In genomic region chr12:120749256-120749655, GRCh38 we compare ENCODE assay signal across 2 cellular contexts.
TF ChIP-seq lines count a peak whose summit lies in the region.

No MANE protein-coding gene starts in this region.

TF ChIP-seq in HepG2, 621 proteins besides CTCF, POLR2A, EP300 and RAD21:
- TF ChIP-seq ZFX (CRISPR knock-in tag; IDR thresholded peaks at IDR 0.05; ENCODE audit: low read depth) (no peak), MED13 (CRISPR knock-in tag; IDR thresholded peaks at IDR 0.05) (no peak), MLLT10 (CRISPR knock-in tag; IDR thresholded peaks at IDR 0.05) (no peak), ZNF260 (CRISPR knock-in tag; IDR thresholded peaks at IDR 0.05; ENCODE audit: borderline replicate concordance, low read depth) (no peak), ZNF136 (CRISPR knock-in tag; IDR thresholded peaks at IDR 0.05; ENCODE audit: low read depth) (no peak), RBM22 (optimal IDR thresholded peaks at IDR 0.05; ENCODE audit: low read length) (no peak), ZBTB7B (CRISPR knock-in tag; IDR thresholded peaks at IDR 0.05) (no peak), MAFG (CRISPR knock-in tag; IDR thresholded peaks at IDR 0.05) (no peak), ZNF232 (CRISPR knock-in tag; IDR thresholded peaks at IDR 0.05; ENCODE audit: borderline replicate concordance) (no peak), PAF1 (CRISPR knock-in tag; IDR thresholded peaks at IDR 0.05) (no peak), REST (IDR thresholded peaks at IDR 0.05; ENCODE audit: borderline replicate concordance in 1 of 2, low read depth in 1 of 2, low read length in 2 of 2) (no peak), DRAP1 (CRISPR knock-in tag; IDR thresholded peaks at IDR 0.05) (no peak)
- TF ChIP-seq, protein P1, sequence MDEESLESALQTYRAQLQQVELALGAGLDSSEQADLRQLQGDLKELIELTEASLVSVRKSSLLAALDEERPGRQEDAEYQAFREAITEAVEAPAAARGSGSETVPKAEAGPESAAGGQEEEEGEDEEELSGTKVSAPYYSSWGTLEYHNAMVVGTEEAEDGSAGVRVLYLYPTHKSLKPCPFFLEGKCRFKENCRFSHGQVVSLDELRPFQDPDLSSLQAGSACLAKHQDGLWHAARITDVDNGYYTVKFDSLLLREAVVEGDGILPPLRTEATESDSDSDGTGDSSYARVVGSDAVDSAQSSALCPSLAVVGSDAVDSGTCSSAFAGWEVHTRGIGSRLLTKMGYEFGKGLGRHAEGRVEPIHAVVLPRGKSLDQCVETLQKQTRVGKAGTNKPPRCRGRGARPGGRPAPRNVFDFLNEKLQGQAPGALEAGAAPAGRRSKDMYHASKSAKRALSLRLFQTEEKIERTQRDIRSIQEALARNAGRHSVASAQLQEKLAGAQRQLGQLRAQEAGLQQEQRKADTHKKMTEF (CRISPR knock-in tag; IDR thresholded peaks at IDR 0.05) = no peak
- TF ChIP-seq, protein P2, sequence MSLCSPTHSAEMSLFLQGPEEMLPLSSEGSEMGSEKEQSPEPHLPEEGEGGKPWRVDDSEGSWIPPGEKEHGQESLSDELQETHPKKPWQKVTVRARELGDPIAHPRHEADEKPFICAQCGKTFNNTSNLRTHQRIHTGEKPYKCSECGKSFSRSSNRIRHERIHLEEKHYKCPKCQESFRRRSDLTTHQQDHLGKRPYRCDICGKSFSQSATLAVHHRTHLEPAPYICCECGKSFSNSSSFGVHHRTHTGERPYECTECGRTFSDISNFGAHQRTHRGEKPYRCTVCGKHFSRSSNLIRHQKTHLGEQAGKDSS (CRISPR knock-in tag; IDR thresholded peaks at IDR 0.05; ENCODE audit: borderline replicate concordance, low read depth) = no peak
TF ChIP-seq in HepG2: peak in this region for 0.

TF ChIP-seq in endothelial cell of umbilical vein, 7 proteins besides CTCF, POLR2A, EP300 and RAD21:
- no peak for TF ChIP-seq GATA2 (IDR thresholded peaks at IDR 0.05; ENCODE audit: insufficient read depth, insufficient read length, low read depth, low read length)
- no peak for TF ChIP-seq JUN (IDR thresholded peaks at IDR 0.05; ENCODE audit: borderline replicate concordance, insufficient read depth, insufficient read length, low read depth)
- TF ChIP-seq MYC (IDR thresholded peaks at IDR 0.05; ENCODE audit: low read depth, low read length) = no peak
- TF ChIP-seq POLR2AphosphoS5 (IDR thresholded peaks at IDR 0.05; ENCODE audit: insufficient read depth, low read depth, low read length) = no peak
- TF ChIP-seq FOS (IDR thresholded peaks at IDR 0.05; ENCODE audit: borderline replicate concordance, insufficient read depth, low read length) = no peak
- no peak for TF ChIP-seq EZH2 (IDR thresholded peaks at IDR 0.05; ENCODE audit: borderline replicate concordance, low read depth, low read length, severe bottlenecking)
- TF ChIP-seq, protein P3, sequence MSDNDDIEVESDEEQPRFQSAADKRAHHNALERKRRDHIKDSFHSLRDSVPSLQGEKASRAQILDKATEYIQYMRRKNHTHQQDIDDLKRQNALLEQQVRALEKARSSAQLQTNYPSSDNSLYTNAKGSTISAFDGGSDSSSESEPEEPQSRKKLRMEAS (IDR thresholded peaks at IDR 0.05; ENCODE audit: insufficient read depth, insufficient read length) = no peak
